In genomic region chr2:16239296-16239850, GRCh38 we compare ENCODE assay signal across 20 cellular contexts.
DNase-seq lines count a peak whose midpoint lies in the region; ATAC-seq, FAIRE-seq and TF ChIP-seq lines count a peak whose summit lies in the region.
"Had no signal": no experiment of that assay in that cellular context is flagged by ENCODE, and none has a peak within 500 bp of the region (broad histone marks: within the 10 kb centered on the region; RNA-seq: fewer than 3 reads in every experiment).

No MANE protein-coding gene starts in this region.

- no peak overlapping the region for H3K4me3 Mint-ChIP-seq in natural killer cell treated with Interleukin-12 subunit alpha and Interleukin-12 subunit beta and Interleukin-15 and Interleukin-18, amount 100 ng/mL, for 72 hours
- H3K4me3 Mint-ChIP-seq in natural killer cell: no peak overlapping the region
- no peak overlapping the region for H3K4me3 Mint-ChIP-seq in neural progenitor cell
- H3K4me3 Mint-ChIP-seq: CD4-positive, CD25-positive, alpha-beta regulatory T cell had no signal

- H3K4me2 ChIP-seq in neural progenitor cell (no peak overlapping the region), HepG2 (ENCODE audit: low read depth, low read length) (no peak overlapping the region)
- H3K4me2 ChIP-seq: BLaER1 treated with 17β-estradiol and CSF1 and Interleukin-3, amounts not matched to agents 10 nM and 100 nM had no signal

- no peak for TF ChIP-seq POLR2A in HepG2 (IDR thresholded peaks at IDR 0.05; ENCODE audit: insufficient read depth in 1 of 2, low read depth in 2 of 2, low read length in 2 of 2)

- H3K4me1 ChIP-seq in neural progenitor cell (peaks cover 22% of the 10 kb centered on the region), HepG2 (ENCODE audit: insufficient read depth, low read length) (no peaks in the 10 kb centered on the region; the same call in 1 of the 2 replicates)

- H3K27me3 Mint-ChIP-seq in natural killer cell treated with Interleukin-12 subunit alpha and Interleukin-12 subunit beta and Interleukin-15 and Interleukin-18, amount 100 ng/mL, for 72 hours: peaks cover 11 to 17% of the 10 kb centered on the region in 2 donors
- H3K27me3 Mint-ChIP-seq in natural killer cell (ENCODE audit: low read depth in 2 of 2) (peaks cover 0 to 3% of the 10 kb centered on the region in 2 donors), neural progenitor cell (ENCODE audit: insufficient read depth, low read depth) (peaks cover 20% of the 10 kb centered on the region)

- intact Hi-C loops in natural killer cell (cut with micrococcal nuclease): no loop called here
- intact Hi-C loops in HepG2 (cut with micrococcal nuclease; ENCODE audit: unreplicated experiment): no loop called here

- H4K20me1 ChIP-seq in neural progenitor cell (ENCODE audit: low read depth): no peaks in the 10 kb centered on the region
- no peaks in the 10 kb centered on the region for H4K20me1 ChIP-seq in HepG2 (ENCODE audit: insufficient read depth, low read length)
- H4K20me1 ChIP-seq: BLaER1 treated with 17β-estradiol and CSF1 and Interleukin-3, amounts not matched to agents 10 nM and 100 nM had no signal

- 37% methylated on average over 6 of the region's 6 CpGs for WGBS in HepG2 (ENCODE audit: low lambda C conversion rate)

- DNase-seq in natural killer cell treated with Interleukin-12 subunit alpha and Interleukin-12 subunit beta and Interleukin-15 and Interleukin-18, amount 100 ng/mL, for 72 hours (ENCODE audit: low spot score): peak; percentile 15
- no peak for DNase-seq in natural killer cell
- peak; percentile 12 for DNase-seq in activated CD8-positive, alpha-beta memory T cell treated with anti-CD3 and anti-CD28 coated beads, Interleukin-2, amount 50 U/mL, for 48 hours
- no peak for DNase-seq in neural progenitor cell (ENCODE audit: low spot score)
- DNase-seq in LoVo (ENCODE audit: low spot score): no peak
- no peak for DNase-seq in NCI-H2081 (lab: John Stamatoyannopoulos, UW)
- no peak for DNase-seq in HepG2 (ENCODE audit: low spot score)
- DNase-seq: 8988T; AML-193; Calu3; CD4-positive, CD25-positive, alpha-beta regulatory T cell; DMS 273 treated with DMSO at 0.1 percent for 48 hours; DMS79; GM23248 had no signal

- no peak for TF ChIP-seq RAD21 in HepG2 (CRISPR knock-in tag; IDR thresholded peaks at IDR 0.05)

- FAIRE-seq in HepG2 (lab: Jason Lieb, UNC): no peak
- FAIRE-seq: G401.6, GM12891, H54, HTR-8/SVneo had no signal

- H3F3A ChIP-seq in neural progenitor cell (ENCODE audit: low read depth): no peaks in the 10 kb centered on the region

- H3K27ac Mint-ChIP-seq in natural killer cell treated with Interleukin-12 subunit alpha and Interleukin-12 subunit beta and Interleukin-15 and Interleukin-18, amount 100 ng/mL, for 72 hours: no peak overlapping the region
- H3K27ac Mint-ChIP-seq in natural killer cell (no peak overlapping the region), neural progenitor cell (peak overlapping the region; percentile 61)
- H3K27ac Mint-ChIP-seq: CD4-positive, CD25-positive, alpha-beta regulatory T cell had no signal

- no peaks in the 10 kb centered on the region for H3K27me3 ChIP-seq in neural progenitor cell
- no peaks in the 10 kb centered on the region for H3K27me3 ChIP-seq in HepG2 (ENCODE audit: control insufficient read depth in 1 of 2, insufficient read depth in 2 of 2, low read length in 2 of 2)
- H3K27me3 ChIP-seq: BLaER1 treated with 17β-estradiol and CSF1 and Interleukin-3, amounts not matched to agents 10 nM and 100 nM had no signal

- H2AFZ ChIP-seq in neural progenitor cell (replicated peaks) (no peak overlapping the region), HepG2 (ENCODE audit: low read length) (no peak overlapping the region)
- H2AFZ ChIP-seq: GM23248 had no signal

- POLR2A ChIA-PET in HepG2 (lab: Yijun Ruan, JAX): no interaction called here

- no peaks in the 10 kb centered on the region for H3K4me1 Mint-ChIP-seq in natural killer cell treated with Interleukin-12 subunit alpha and Interleukin-12 subunit beta and Interleukin-15 and Interleukin-18, amount 100 ng/mL, for 72 hours (ENCODE audit: low read depth in 2 of 2)
- H3K4me1 Mint-ChIP-seq in natural killer cell (no peaks in the 10 kb centered on the region), neural progenitor cell (peaks cover 20% of the 10 kb centered on the region)

- H3K36me3 ChIP-seq in neural progenitor cell: no peaks in the 10 kb centered on the region
- H3K36me3 ChIP-seq in HepG2 (replicated peaks in 1 of 2; ENCODE audit: control insufficient read depth in 1 of 2, insufficient read depth in 2 of 2, low read length in 2 of 2): no peaks in the 10 kb centered on the region
- H3K36me3 ChIP-seq: BLaER1 treated with 17β-estradiol and CSF1 and Interleukin-3, amounts not matched to agents 10 nM and 100 nM had no signal

- H3K9ac ChIP-seq in neural progenitor cell: no peak overlapping the region
- no peak overlapping the region for H3K9ac ChIP-seq in HepG2 (ENCODE audit: insufficient read depth, low read depth, low read length)
- H3K9ac ChIP-seq: BLaER1 treated with 17β-estradiol and CSF1 and Interleukin-3, amounts not matched to agents 10 nM and 100 nM; GM23248 had no signal

- no peaks in the 10 kb centered on the region for H3K9me3 ChIP-seq in neural progenitor cell (ENCODE audit: low read depth)
- no peaks in the 10 kb centered on the region for H3K9me3 ChIP-seq in HepG2 (ENCODE audit: low read length)
- H3K9me3 ChIP-seq: BLaER1 treated with 17β-estradiol and CSF1 and Interleukin-3, amounts not matched to agents 10 nM and 100 nM had no signal

- H3K9me3 Mint-ChIP-seq in natural killer cell treated with Interleukin-12 subunit alpha and Interleukin-12 subunit beta and Interleukin-15 and Interleukin-18, amount 100 ng/mL, for 72 hours: no peaks in the 10 kb centered on the region
- peaks cover 0 to 2% of the 10 kb centered on the region in 2 donors for H3K9me3 Mint-ChIP-seq in natural killer cell
- peaks cover 6% of the 10 kb centered on the region for H3K9me3 Mint-ChIP-seq in neural progenitor cell

- H3K27ac ChIP-seq in neural progenitor cell (no peak overlapping the region), HepG2 (ENCODE audit: extremely low read length, insufficient read depth, low read length) (no peak overlapping the region)
- H3K27ac ChIP-seq: BLaER1 treated with 17β-estradiol and CSF1 and Interleukin-3, amounts not matched to agents 10 nM and 100 nM; GM23248 had no signal

- TF ChIP-seq EP300 in HepG2 (IDR thresholded peaks at IDR 0.05; ENCODE audit: low read depth in 2 of 2, low read length in 2 of 2): no peak
- TF ChIP-seq EP300 in HepG2 (CRISPR knock-in tag; IDR thresholded peaks at IDR 0.05; ENCODE audit: borderline replicate concordance): no peak

- no peaks in the 10 kb centered on the region for H3K36me3 Mint-ChIP-seq in natural killer cell treated with Interleukin-12 subunit alpha and Interleukin-12 subunit beta and Interleukin-15 and Interleukin-18, amount 100 ng/mL, for 72 hours
- H3K36me3 Mint-ChIP-seq in natural killer cell (no peaks in the 10 kb centered on the region), neural progenitor cell (peaks cover 2% of the 10 kb centered on the region)
- H3K36me3 Mint-ChIP-seq: CD4-positive, CD25-positive, alpha-beta regulatory T cell had no signal

- H3K79me2 ChIP-seq in neural progenitor cell (ENCODE audit: low read depth) (no peaks in the 10 kb centered on the region), HepG2 (ENCODE audit: insufficient read depth, low read length) (no peaks in the 10 kb centered on the region)

- CTCF ChIA-PET in HepG2 (lab: Yijun Ruan, JAX; ENCODE audit: low intra/inter-chr PET ratio, low total read pairs): no interaction called here

- no peak for TF ChIP-seq CTCF in natural killer cell (IDR thresholded peaks at IDR 0.05)
- TF ChIP-seq CTCF in neural progenitor cell (IDR thresholded peaks at IDR 0.05): no peak
- TF ChIP-seq CTCF in HepG2 (CRISPR knock-in tag; IDR thresholded peaks at IDR 0.05): no peak

- no peak overlapping the region for H3K4me3 ChIP-seq in neural progenitor cell
- no peak overlapping the region for H3K4me3 ChIP-seq in HepG2 (replicated peaks in 1 of 3; ENCODE audit: insufficient read depth in 1 of 3, low read depth in 2 of 3, low read length in 3 of 3)
- H3K4me3 ChIP-seq: BLaER1 treated with 17β-estradiol and CSF1 and Interleukin-3, amounts not matched to agents 10 nM and 100 nM; GM23248 had no signal

- BruUV-seq in HepG2 (replicated peaks; lab: Mats Ljungman, UMichigan): no TSS peak

- no peak for ATAC-seq in natural killer cell treated with Interleukin-12 subunit alpha and Interleukin-12 subunit beta and Interleukin-15 and Interleukin-18, amount 100 ng/mL, for 72 hours
- ATAC-seq in natural killer cell: no peak
- ATAC-seq in HepG2: no peak
- ATAC-seq: HCT116 had no signal

- in situ Hi-C loops in HepG2 (cut with HindIII; ENCODE audit: extremely low pct_ligation_motif_present, low pct_unique_long_range_greater_than_20kb): no loop called here

TF ChIP-seq in HepG2, 621 proteins besides CTCF, POLR2A, EP300 and RAD21 (continues in another document):
- TF ChIP-seq THAP7 (CRISPR knock-in tag; IDR thresholded peaks at IDR 0.05) (no peak), NFIC (IDR thresholded peaks at IDR 0.05; ENCODE audit: low read length) (no peak)

Comparison
In these comparisons a context has a peak if more than half of its experiments do, and no peak if none do; other contexts are left out.
1. DNase-seq: peak in natural killer cell treated with Interleukin-12 subunit alpha and Interleukin-12 subunit beta and Interleukin-15 and Interleukin-18, amount 100 ng/mL, for 72 hours (single experiment) and activated CD8-positive, alpha-beta memory T cell treated with anti-CD3 and anti-CD28 coated beads, Interleukin-2, amount 50 U/mL, for 48 hours (single experiment); none in natural killer cell (single experiment), neural progenitor cell (single experiment), LoVo (single experiment), NCI-H2081 (0 of 2) and HepG2 (single experiment).